In genomic region chr20:43957392-43957791, GRCh38 we compare ENCODE assay signal across 1 cellular context.
TF ChIP-seq lines count a peak whose summit lies in the region.

No MANE protein-coding gene starts in this region.

TF ChIP-seq in HepG2, 621 proteins besides CTCF, POLR2A, EP300 and RAD21:
- TF ChIP-seq MXD1 (CRISPR knock-in tag; IDR thresholded peaks at IDR 0.05) (no peak), ZNF766 (CRISPR knock-in tag; IDR thresholded peaks at IDR 0.05; ENCODE audit: borderline replicate concordance) (peak; percentile 26; the same call in 1 of the 2 replicates), NR2F6 (IDR thresholded peaks at IDR 0.05) (peak; percentile 14; the same call in 1 of the 2 replicates), NR2F6 (CRISPR knock-in tag; IDR thresholded peaks at IDR 0.05) (no peak), ZNF607 (CRISPR knock-in tag; IDR thresholded peaks at IDR 0.05; ENCODE audit: borderline replicate concordance) (no peak), ZMAT5 (CRISPR knock-in tag; IDR thresholded peaks at IDR 0.05; ENCODE audit: borderline replicate concordance, low read depth) (no peak), ZNF317 (CRISPR knock-in tag; IDR thresholded peaks at IDR 0.05) (no peak), STAT6 (CRISPR knock-in tag; IDR thresholded peaks at IDR 0.05; ENCODE audit: borderline replicate concordance) (no peak)
